In genomic region chr1:26861286-26861701, GRCh38 we compare ENCODE assay signal across 12 cellular contexts. TPM values are rescaled to one million over a fixed set of nuclear protein-coding genes. Genes with fewer than 3 reads are reported as not detected.
A peak's percentile ranks its signal among the peaks of the same experiment; 100 is the strongest.
DNase-seq lines count a peak whose midpoint lies in the region; ATAC-seq, FAIRE-seq and TF ChIP-seq lines count a peak whose summit lies in the region.
"Had no signal": no experiment of that assay in that cellular context is flagged by ENCODE, and none has a peak within 500 bp of the region (broad histone marks: within the 10 kb centered on the region; RNA-seq: fewer than 3 reads in every experiment).

No MANE protein-coding gene starts in this region.

- no peaks in the 10 kb centered on the region for H3K9me3 ChIP-seq in CD8-positive, alpha-beta memory T cell (ENCODE audit: low read length)
- H3K9me3 ChIP-seq: thoracic aorta had no signal

- ATAC-seq in SK-N-SH treated with all-trans-retinoic acid at 6 μM for 48 hours, result no peak
- ATAC-seq in HG02938 (IDR thresholded peaks at IDR 0.05; ENCODE audit: unreplicated experiment), result no peak

- CTCF ChIA-PET in CD8-positive, alpha-beta memory T cell (lab: Charles Lee), result interaction anchor here (1.0 to 2.1 kb wide), 3 partner anchors 8 to 41 kb away, joined by 3 to 6 read pairs (median 4); no protein-coding TSS in a partner anchor

- peak overlapping the region; percentile 6 for H3K27ac Mint-ChIP-seq in T-helper 1 cell treated with Interleukin-12 subunit alpha and Interleukin-12 subunit beta and Interleukin-4 antibody, amounts not matched to agents 30 μg/mL and 1 μg/mL, for 36 hours
- H3K27ac Mint-ChIP-seq in CD8-positive, alpha-beta memory T cell, result peak overlapping the region in 3 of 8 donors; percentile 10 to 68 (median 50)
- H3K27ac Mint-ChIP-seq: activated naive CD8-positive, alpha-beta T cell treated with anti-CD3 and anti-CD28 coated beads, Interleukin-2, amount 10 ng/mL, durations not matched to agents 7 days and 5 days had no signal

- H3K27me3 Mint-ChIP-seq in T-helper 1 cell treated with Interleukin-12 subunit alpha and Interleukin-12 subunit beta and Interleukin-4 antibody, amounts not matched to agents 30 μg/mL and 1 μg/mL, for 36 hours (ENCODE audit: low read depth), result no peaks in the 10 kb centered on the region
- no peaks in the 10 kb centered on the region for H3K27me3 Mint-ChIP-seq in CD8-positive, alpha-beta memory T cell
- H3K27me3 Mint-ChIP-seq: activated naive CD8-positive, alpha-beta T cell treated with anti-CD3 and anti-CD28 coated beads, Interleukin-2, amount 10 ng/mL, durations not matched to agents 7 days and 5 days had no signal

- H3K36me3 Mint-ChIP-seq in T-helper 1 cell treated with Interleukin-12 subunit alpha and Interleukin-12 subunit beta and Interleukin-4 antibody, amounts not matched to agents 30 μg/mL and 1 μg/mL, for 36 hours (ENCODE audit: low read depth), result peaks cover 2% of the 10 kb centered on the region
- H3K36me3 Mint-ChIP-seq in CD8-positive, alpha-beta memory T cell, result peaks cover 0 to 19% (median 0%) of the 10 kb centered on the region in 3 donors

- FAIRE-seq in urothelium cell line (lab: Jason Lieb, UNC), result no peak

- no peak overlapping the region for H3K4me3 Mint-ChIP-seq in T-helper 1 cell treated with Interleukin-12 subunit alpha and Interleukin-12 subunit beta and Interleukin-4 antibody, amounts not matched to agents 30 μg/mL and 1 μg/mL, for 36 hours
- no peak overlapping the region for H3K4me3 Mint-ChIP-seq in CD8-positive, alpha-beta memory T cell
- H3K4me3 Mint-ChIP-seq: activated naive CD8-positive, alpha-beta T cell treated with anti-CD3 and anti-CD28 coated beads, Interleukin-2, amount 10 ng/mL, durations not matched to agents 7 days and 5 days had no signal

- H3K4me3 ChIP-seq in CD8-positive, alpha-beta memory T cell (ENCODE audit: low read length), result no peak overlapping the region
- H3K4me3 ChIP-seq: thoracic aorta had no signal

- no peaks in the 10 kb centered on the region for H3K9me3 Mint-ChIP-seq in T-helper 1 cell treated with Interleukin-12 subunit alpha and Interleukin-12 subunit beta and Interleukin-4 antibody, amounts not matched to agents 30 μg/mL and 1 μg/mL, for 36 hours
- H3K9me3 Mint-ChIP-seq in CD8-positive, alpha-beta memory T cell, result no peaks in the 10 kb centered on the region
- H3K9me3 Mint-ChIP-seq: activated naive CD8-positive, alpha-beta T cell treated with anti-CD3 and anti-CD28 coated beads, Interleukin-2, amount 10 ng/mL, durations not matched to agents 7 days and 5 days had no signal

- peaks cover 11% of the 10 kb centered on the region for H3K4me1 ChIP-seq in CD8-positive, alpha-beta memory T cell (ENCODE audit: insufficient read depth, low read length)

- H3K27me3 ChIP-seq in CD8-positive, alpha-beta memory T cell (ENCODE audit: insufficient read depth, low read length, poor library complexity, severe bottlenecking), result no peaks in the 10 kb centered on the region

- POLR2A ChIA-PET in CD8-positive, alpha-beta memory T cell (lab: Charles Lee), result no interaction called here

- DNase-seq in T-helper 1 cell (no peak), fibroblast of peridontal ligament (ENCODE audit: extremely low read depth) (peak; percentile 51), urothelium cell line (ENCODE audit: low spot score) (peak; percentile 47)
- no peak for DNase-seq in CD8-positive, alpha-beta memory T cell
- no peak for DNase-seq in activated CD8-positive, alpha-beta memory T cell treated with anti-CD3 and anti-CD28 coated beads, Interleukin-2, amount 50 U/mL, for 48 hours
- DNase-seq: activated naive CD8-positive, alpha-beta T cell treated with anti-CD3 and anti-CD28 coated beads, Interleukin-2, amount 10 ng/mL, durations not matched to agents 7 days and 5 days; NCI-H774 had no signal

- H3K27ac ChIP-seq in CD8-positive, alpha-beta memory T cell (ENCODE audit: low read depth, low read length), result no peak overlapping the region
- H3K27ac ChIP-seq: C4-2B, thoracic aorta had no signal

- H3K4me1 Mint-ChIP-seq in T-helper 1 cell treated with Interleukin-12 subunit alpha and Interleukin-12 subunit beta and Interleukin-4 antibody, amounts not matched to agents 30 μg/mL and 1 μg/mL, for 36 hours (ENCODE audit: low read depth), result peaks cover 27% of the 10 kb centered on the region
- H3K4me1 Mint-ChIP-seq in CD8-positive, alpha-beta memory T cell, result peaks cover 14 to 28% (median 27%) of the 10 kb centered on the region in 3 donors

- H3K36me3 ChIP-seq in CD8-positive, alpha-beta memory T cell (ENCODE audit: insufficient read depth, low read length), result no peaks in the 10 kb centered on the region
- H3K36me3 ChIP-seq: thoracic aorta had no signal

TF ChIP-seq in SK-N-SH treated with all-trans-retinoic acid at 6 μM for 48 hours, 23 proteins besides CTCF, POLR2A, EP300 and RAD21:
- peak; percentile 69 for TF ChIP-seq ZFP3 (CRISPR knock-in tag; IDR thresholded peaks at IDR 0.05)
- TF ChIP-seq PPARA (CRISPR knock-in tag; IDR thresholded peaks at IDR 0.05; ENCODE audit: borderline replicate concordance), result no peak

RNA-seq across cellular contexts. Expression of gene SFN, which starts 1.7 kb away (rescaled TPM):
- under 1 TPM in 1 of 2 experiments, not detected in 1; 0.37 TPM for total RNA-seq in CD8-positive, alpha-beta memory T cell
- not detected for polyA plus RNA-seq in CD8-positive, alpha-beta memory T cell

RNA-seq across cellular contexts. Expression of gene GPN2, which starts 28.8 kb away (rescaled TPM):
- total RNA-seq in CD8-positive, alpha-beta memory T cell, result 10 to 100 TPM; 60.2 to 69.9 TPM
- 18.8 TPM for polyA plus RNA-seq in CD8-positive, alpha-beta memory T cell

RNA-seq across cellular contexts. Expression of gene ZDHHC18, which starts 34.8 kb away (rescaled TPM):
- 10 to 100 TPM; 61.5 to 66.0 TPM for total RNA-seq in CD8-positive, alpha-beta memory T cell
- 21.7 TPM for polyA plus RNA-seq in CD8-positive, alpha-beta memory T cell

RNA-seq across cellular contexts. Expression of gene GPATCH3, which starts 39.0 kb away (rescaled TPM):
- 10 to 100 TPM; 20.0 to 21.3 TPM for total RNA-seq in CD8-positive, alpha-beta memory T cell
- polyA plus RNA-seq in CD8-positive, alpha-beta memory T cell, result 15.2 TPM

RNA-seq across cellular contexts. Expression of gene NR0B2, which starts 52.5 kb away (rescaled TPM):
- total RNA-seq in CD8-positive, alpha-beta memory T cell, result not detected
- not detected for polyA plus RNA-seq in CD8-positive, alpha-beta memory T cell
- total RNA-seq: activated naive CD8-positive, alpha-beta T cell treated with anti-CD3 and anti-CD28 coated beads, Interleukin-2, amount 10 ng/mL, durations not matched to agents 7 days and 5 days; thoracic aorta had no signal

Comparison
In these comparisons a context has a peak if more than half of its experiments do, and no peak if none do; other contexts are left out.
1. DNase-seq: peak in fibroblast of peridontal ligament (single experiment) and urothelium cell line (single experiment); none in T-helper 1 cell (0 of 5), CD8-positive, alpha-beta memory T cell (0 of 5) and activated CD8-positive, alpha-beta memory T cell treated with anti-CD3 and anti-CD28 coated beads, Interleukin-2, amount 50 U/mL, for 48 hours (single experiment).